Comparison of ENCODE assay signal across 1 cellular context in the genomic region with DNA sequence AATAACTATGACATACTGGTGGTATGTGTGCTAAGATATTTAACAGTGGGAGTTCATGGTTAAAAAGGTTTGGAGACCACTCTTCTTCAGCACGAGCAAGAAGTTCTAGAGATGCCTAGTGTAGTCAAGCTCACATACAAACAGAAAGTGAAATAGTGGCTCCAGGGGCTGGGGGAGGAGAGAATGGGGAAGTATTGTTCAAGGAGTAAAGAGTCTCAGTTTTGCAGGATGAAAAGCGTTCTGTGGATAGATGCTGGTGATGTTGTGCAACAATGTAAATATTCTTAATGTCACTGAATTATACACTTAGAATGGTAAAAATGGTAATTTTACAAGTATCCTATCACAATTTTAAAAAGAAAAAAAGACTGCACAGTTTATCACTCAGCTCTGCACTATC.
A peak's percentile ranks its signal among the peaks of the same experiment; 100 is the strongest.
TF ChIP-seq lines count a peak whose summit lies in the region.

No MANE protein-coding gene starts in this region.

TF ChIP-seq in IMR-90, 13 proteins besides CTCF, POLR2A, EP300 and RAD21:
- TF ChIP-seq, protein P1, sequence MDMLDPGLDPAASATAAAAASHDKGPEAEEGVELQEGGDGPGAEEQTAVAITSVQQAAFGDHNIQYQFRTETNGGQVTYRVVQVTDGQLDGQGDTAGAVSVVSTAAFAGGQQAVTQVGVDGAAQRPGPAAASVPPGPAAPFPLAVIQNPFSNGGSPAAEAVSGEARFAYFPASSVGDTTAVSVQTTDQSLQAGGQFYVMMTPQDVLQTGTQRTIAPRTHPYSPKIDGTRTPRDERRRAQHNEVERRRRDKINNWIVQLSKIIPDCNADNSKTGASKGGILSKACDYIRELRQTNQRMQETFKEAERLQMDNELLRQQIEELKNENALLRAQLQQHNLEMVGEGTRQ (IDR thresholded peaks at IDR 0.05; ENCODE audit: low read depth, low read length): no peak
- TF ChIP-seq MAFK (IDR thresholded peaks at IDR 0.05; ENCODE audit: low read depth, low read length): no peak
- no peak for TF ChIP-seq CHD1 (IDR thresholded peaks at IDR 0.05; ENCODE audit: low read depth, low read length)
- TF ChIP-seq CEBPB (IDR thresholded peaks at IDR 0.05; ENCODE audit: low read depth, low read length): peak; percentile 68
- no peak for TF ChIP-seq RFX5 (IDR thresholded peaks at IDR 0.05; ENCODE audit: low read depth, low read length)
- TF ChIP-seq, protein P2, sequence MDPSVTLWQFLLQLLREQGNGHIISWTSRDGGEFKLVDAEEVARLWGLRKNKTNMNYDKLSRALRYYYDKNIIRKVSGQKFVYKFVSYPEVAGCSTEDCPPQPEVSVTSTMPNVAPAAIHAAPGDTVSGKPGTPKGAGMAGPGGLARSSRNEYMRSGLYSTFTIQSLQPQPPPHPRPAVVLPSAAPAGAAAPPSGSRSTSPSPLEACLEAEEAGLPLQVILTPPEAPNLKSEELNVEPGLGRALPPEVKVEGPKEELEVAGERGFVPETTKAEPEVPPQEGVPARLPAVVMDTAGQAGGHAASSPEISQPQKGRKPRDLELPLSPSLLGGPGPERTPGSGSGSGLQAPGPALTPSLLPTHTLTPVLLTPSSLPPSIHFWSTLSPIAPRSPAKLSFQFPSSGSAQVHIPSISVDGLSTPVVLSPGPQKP (IDR thresholded peaks at IDR 0.05; ENCODE audit: borderline replicate concordance, low read depth, low read length): no peak
TF ChIP-seq in IMR-90: peak in this region for 1.
